ENCODE assay signal across 21 cellular contexts in genomic region chr3:71488882-71489281, GRCh38.
DNase-seq lines count a peak whose midpoint lies in the region; ATAC-seq and TF ChIP-seq lines count a peak whose summit lies in the region.
"Had no signal": no experiment of that assay in that cellular context is flagged by ENCODE, and none has a peak within 500 bp of the region (broad histone marks: within the 10 kb centered on the region; RNA-seq: fewer than 3 reads in every experiment).

No MANE protein-coding gene starts in this region.

- WGBS in spleen, 5 donors: 92 to 95% (median 93%) methylated on average over 9 of the region's 9 CpGs

- TF ChIP-seq CTCF in spleen (IDR thresholded peaks at IDR 0.05 in 8 of 11, conservative IDR thresholded peaks at IDR 0.05 in 3 of 11) (no peak), upper lobe of right lung (IDR thresholded peaks at IDR 0.05) (no peak)

- H3K27me3 Mint-ChIP-seq in activated naive CD4-positive, alpha-beta T cell treated with anti-CD3 and anti-CD28 coated beads, Interleukin-2, amount 50 U/mL, for 24 hours: no peaks in the 10 kb centered on the region
- H3K27me3 Mint-ChIP-seq in activated naive CD8-positive, alpha-beta T cell: no peaks in the 10 kb centered on the region
- H3K27me3 Mint-ChIP-seq: memory B cell had no signal

- H3K4me1 ChIP-seq in spleen: peaks cover 7 to 91% (median 34%) of the 10 kb centered on the region in 6 donors
- no peaks in the 10 kb centered on the region for H3K4me1 ChIP-seq in upper lobe of right lung
- H3K4me1 ChIP-seq: transverse colon had no signal

- peaks cover 16% of the 10 kb centered on the region for H3K36me3 Mint-ChIP-seq in activated naive CD4-positive, alpha-beta T cell treated with anti-CD3 and anti-CD28 coated beads, Interleukin-2, amount 50 U/mL, for 24 hours
- peaks cover 12% of the 10 kb centered on the region for H3K36me3 Mint-ChIP-seq in activated naive CD8-positive, alpha-beta T cell

- peak overlapping the region; percentile 86 for H3K4me3 Mint-ChIP-seq in activated naive CD4-positive, alpha-beta T cell treated with anti-CD3 and anti-CD28 coated beads, Interleukin-2, amount 50 U/mL, for 24 hours
- peak overlapping the region; percentile 88 for H3K4me3 Mint-ChIP-seq in activated naive CD8-positive, alpha-beta T cell
- H3K4me3 Mint-ChIP-seq: HFFc6, memory B cell had no signal

- H3K27ac ChIP-seq in spleen (peak overlapping the region in 6 of 8 donors; percentile 3 to 75 (median 55)), upper lobe of right lung (no peak overlapping the region)
- H3K27ac ChIP-seq: 22Rv1, cardiac muscle cell, transverse colon had no signal

- H3K4me3 ChIP-seq in spleen (no peak overlapping the region), upper lobe of right lung (no peak overlapping the region)
- H3K4me3 ChIP-seq: cardiac muscle cell, K562, transverse colon had no signal

- H3K9me3 ChIP-seq in spleen (peaks cover 0 to 9% (median 0%) of the 10 kb centered on the region in 8 donors), upper lobe of right lung (no peaks in the 10 kb centered on the region)

- intact Hi-C loops in spleen (cut with DNase I; ENCODE audit: low total_unique reads) (no loop called here), upper lobe of right lung (cut with DNase I) (no loop called here)

- H3K27me3 ChIP-seq in spleen (replicated peaks in 1 of 7) (no peaks in the 10 kb centered on the region), upper lobe of right lung (no peaks in the 10 kb centered on the region)
- H3K27me3 ChIP-seq: cardiac muscle cell, transverse colon had no signal

- DNase-seq in DMS 273 (lab: John Stamatoyannopoulos, UW; ENCODE audit: unreplicated experiment): peak; percentile 47
- DNase-seq in DMS 273 treated with DMSO at 0.1 percent for 48 hours (lab: John Stamatoyannopoulos, UW): no peak
- no peak for DNase-seq in activated naive CD4-positive, alpha-beta T cell (lab: John Stamatoyannopoulos, UW)
- DNase-seq in spleen: no peak
- DNase-seq in upper lobe of right lung: no peak
- DNase-seq: AML-193; amygdala; head of caudate nucleus; HFFc6; left cardiac atrium; NCI-H1436 treated with DMSO at 0.1 percent for 48 hours; NCI-H774; stimulated activated CD4-positive, alpha-beta T cell treated with anti-CD3 and anti-CD28 coated beads, Interleukin-12 subunit alpha, Interleukin-12 subunit beta, amount 100 ng/mL, for 4 hours; transverse colon had no signal

- no peak for TF ChIP-seq POLR2A in spleen (IDR thresholded peaks at IDR 0.05)

- H3K36me3 ChIP-seq in spleen (peaks cover 0 to 29% (median 0%) of the 10 kb centered on the region in 6 donors), upper lobe of right lung (peaks cover 14% of the 10 kb centered on the region)

- peak overlapping the region; percentile 100 for H3K27ac Mint-ChIP-seq in activated naive CD4-positive, alpha-beta T cell treated with anti-CD3 and anti-CD28 coated beads, Interleukin-2, amount 50 U/mL, for 24 hours
- peak overlapping the region; percentile 100 for H3K27ac Mint-ChIP-seq in activated naive CD8-positive, alpha-beta T cell
- H3K27ac Mint-ChIP-seq: HFFc6 had no signal

- peaks cover 91% of the 10 kb centered on the region for H3K4me1 Mint-ChIP-seq in activated naive CD4-positive, alpha-beta T cell treated with anti-CD3 and anti-CD28 coated beads, Interleukin-2, amount 50 U/mL, for 24 hours
- peaks cover 94% of the 10 kb centered on the region for H3K4me1 Mint-ChIP-seq in activated naive CD8-positive, alpha-beta T cell (ENCODE audit: low read depth)

- ATAC-seq in GM21423 (IDR thresholded peaks at IDR 0.05; ENCODE audit: unreplicated experiment) (no peak), upper lobe of right lung (no peak)
- ATAC-seq: K562, left cardiac atrium had no signal

- H3K9me3 Mint-ChIP-seq in activated naive CD4-positive, alpha-beta T cell treated with anti-CD3 and anti-CD28 coated beads, Interleukin-2, amount 50 U/mL, for 24 hours: peaks cover 5% of the 10 kb centered on the region
- H3K9me3 Mint-ChIP-seq in activated naive CD8-positive, alpha-beta T cell (ENCODE audit: low read depth): no peaks in the 10 kb centered on the region
